ENCODE assay signal across 8 cellular contexts in the genomic region with DNA sequence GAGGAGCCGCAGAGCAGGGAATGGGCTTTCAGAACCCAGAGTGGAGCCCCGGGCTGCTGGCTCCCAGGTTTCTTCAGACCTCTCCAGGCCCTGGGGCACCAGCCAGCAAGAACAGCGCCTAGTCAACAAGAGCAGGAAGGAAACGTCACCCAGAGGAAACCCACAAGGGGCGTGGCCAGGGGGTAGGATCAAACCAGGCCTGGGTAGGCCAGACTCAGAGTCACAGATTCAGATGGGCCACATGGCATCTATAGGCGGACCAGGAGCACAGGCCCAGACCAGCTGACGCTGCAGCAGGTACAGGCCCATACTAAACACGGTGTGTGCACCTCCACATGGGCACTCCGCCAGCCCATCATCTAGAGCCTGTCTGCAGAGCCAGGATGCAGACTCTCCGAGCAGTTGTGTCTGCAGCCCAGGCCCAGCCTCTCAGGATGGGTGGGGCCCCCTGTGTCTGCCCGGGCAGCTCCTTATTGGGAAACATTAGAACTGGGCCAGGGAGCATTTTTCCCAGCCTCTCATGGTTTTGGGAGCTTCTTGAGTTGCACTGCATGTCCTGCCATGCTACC. TPM values are rescaled to one million over a fixed set of nuclear protein-coding genes. Genes with fewer than 3 reads are reported as not detected.
DNase-seq lines count a peak whose midpoint lies in the region; ATAC-seq, FAIRE-seq and TF ChIP-seq lines count a peak whose summit lies in the region.

TSS of gene NLRP1 (minus strand) at position 127 of the 569 bp plus-strand sequence. CDS start 552 bp downstream, outside the sequence.

- no peaks in the 10 kb centered on the region for H3K9me1 ChIP-seq in endothelial cell of umbilical vein (replicated peaks; ENCODE audit: control insufficient read depth, extremely low read depth, insufficient read depth, low read length)

- dilution Hi-C loops in endothelial cell of umbilical vein (cut with MboI; ENCODE audit: extremely low pct_ligation_motif_present, low sequenced_read_pairs): no loop called here

- H3K4me1 ChIP-seq in endothelial cell of umbilical vein (ENCODE audit: control insufficient read depth, extremely low read depth, insufficient read depth, low read length): peaks cover 26% of the 10 kb centered on the region
- H3K4me1 ChIP-seq in muscle layer of colon (ENCODE audit: insufficient read depth, low read length): peaks cover 26% of the 10 kb centered on the region

- peaks cover 0 to 8% of the 10 kb centered on the region in 2 experiments for H3K36me3 ChIP-seq in endothelial cell of umbilical vein (ENCODE audit: control insufficient read depth in 2 of 2, extremely low read depth in 1 of 2, insufficient read depth in 2 of 2, low read length in 2 of 2)
- H3K36me3 ChIP-seq in muscle layer of colon (ENCODE audit: insufficient read depth, low read length): no peaks in the 10 kb centered on the region

- peak within 1 kb of the TSS; percentile 63 for H2AFZ ChIP-seq in endothelial cell of umbilical vein (ENCODE audit: low read depth, low read length)

- H3K9ac ChIP-seq in endothelial cell of umbilical vein (replicated peaks; ENCODE audit: extremely low read depth, insufficient read depth, low read length) (peak within 1 kb of the TSS; percentile 91), muscle layer of colon (ENCODE audit: low read length) (no peak within 1 kb of the TSS)

- TF ChIP-seq CTCF in endothelial cell of umbilical vein (IDR thresholded peaks at IDR 0.05; ENCODE audit: extremely low read depth in 1 of 2, insufficient read depth in 1 of 2, low read depth in 1 of 2, low read length in 2 of 2): no peak

- H3K4me3 ChIP-seq in endothelial cell of umbilical vein (replicated peaks in 1 of 3; ENCODE audit: insufficient read depth in 1 of 3, low read depth in 1 of 3, low read length in 3 of 3): peak within 1 kb of the TSS; percentile 55 to 83 (median 57)
- H3K4me3 ChIP-seq in muscle layer of colon (ENCODE audit: low read depth in 1 of 2, low read length in 2 of 2): peak within 1 kb of the TSS; percentile 22 to 69

- H3K9me3 ChIP-seq in endothelial cell of umbilical vein (replicated peaks; ENCODE audit: control insufficient read depth, insufficient read depth, low read length) (no peaks in the 10 kb centered on the region), muscle layer of colon (ENCODE audit: low read length) (no peaks in the 10 kb centered on the region)

- CTCF ChIA-PET in endothelial cell of umbilical vein (lab: Charles Lee): interaction anchor here (0.6 to 2.5 kb wide), 9 partner anchors 9 to 852 kb away, joined by 3 to 10 read pairs (median 4); no protein-coding TSS in a partner anchor

- peak; percentile 88 for FAIRE-seq in endothelial cell of umbilical vein (lab: Jason Lieb, UNC)

- no TSS peak for BruUV-seq in endothelial cell of umbilical vein (replicated peaks; lab: Mats Ljungman, UMichigan)

- peak; percentile 95 for TF ChIP-seq POLR2A in endothelial cell of umbilical vein (IDR thresholded peaks at IDR 0.05; ENCODE audit: low read depth, low read length)

- intact Hi-C loops in endothelial cell of umbilical vein (cut with micrococcal nuclease): loop anchor here (1.0 to 10.0 kb wide), 4 partner anchors 58 to 1060 kb away; partner anchors contain the start of genes DERL2, KIAA0753, MIS12 and TXNDC17

- POLR2A ChIA-PET in endothelial cell of umbilical vein (lab: Charles Lee): interaction anchor here (0.7 to 1.5 kb wide), 2 partner anchors 12 to 99 kb away, joined by 3 read pairs; partner anchors contain the start of gene DERL2

- H3K27ac ChIP-seq in endothelial cell of umbilical vein (ENCODE audit: insufficient read depth, low read depth, low read length) (peak within 1 kb of the TSS; percentile 91), muscle layer of colon (ENCODE audit: low read depth, low read length) (peak within 1 kb of the TSS; percentile 61)

- H3K4me2 ChIP-seq in endothelial cell of umbilical vein (ENCODE audit: insufficient read depth, low read length): peak within 1 kb of the TSS; percentile 81

- peak; percentile 64 for DNase-seq in NK-92 (lab: John Stamatoyannopoulos, UW; ENCODE audit: unreplicated experiment)
- peak; percentile 76 to 87 (median 77) for DNase-seq in activated CD8-positive, alpha-beta memory T cell treated with anti-CD3 and anti-CD28 coated beads for 48 hours (ENCODE audit: low read depth in 2 of 3, low spot score in 2 of 3)
- DNase-seq in endothelial cell of umbilical vein (ENCODE audit: low read depth, low spot score): peak; percentile 95
- DNase-seq in stimulated activated CD8-positive, alpha-beta memory T cell treated with anti-CD3 and anti-CD28 coated beads, Interleukin-7, amount 100 ng/mL, for 4 hours (ENCODE audit: low read depth in 2 of 2): peak; percentile 89 to 92
- no peak for DNase-seq in cerebellar nuclear complex (lab: John Stamatoyannopoulos, UW)

- H3K27me3 ChIP-seq in endothelial cell of umbilical vein (ENCODE audit: control insufficient read depth in 2 of 2, insufficient read depth in 2 of 2, low read length in 2 of 2) (no peaks in the 10 kb centered on the region), muscle layer of colon (ENCODE audit: control insufficient read depth in 1 of 2, insufficient read depth in 2 of 2, low read length in 2 of 2) (no peaks in the 10 kb centered on the region)

- ATAC-seq in GM18517 (IDR thresholded peaks at IDR 0.05; ENCODE audit: unreplicated experiment) (peak; percentile 87), HG02852 (IDR thresholded peaks at IDR 0.05; ENCODE audit: unreplicated experiment) (peak; percentile 94)

- no peaks in the 10 kb centered on the region for H4K20me1 ChIP-seq in endothelial cell of umbilical vein (replicated peaks; ENCODE audit: control insufficient read depth, extremely low read depth, insufficient read depth, low read length)

- peaks cover 26% of the 10 kb centered on the region for H3K79me2 ChIP-seq in endothelial cell of umbilical vein (ENCODE audit: control insufficient read depth, insufficient read depth, low read length)

TF ChIP-seq in endothelial cell of umbilical vein, 7 proteins besides CTCF, POLR2A, EP300 and RAD21:
- TF ChIP-seq EZH2 (IDR thresholded peaks at IDR 0.05; ENCODE audit: borderline replicate concordance, low read depth, low read length, severe bottlenecking): no peak
- TF ChIP-seq FOS (IDR thresholded peaks at IDR 0.05; ENCODE audit: borderline replicate concordance, insufficient read depth, low read length): peak; percentile 34
- peak; percentile 97 for TF ChIP-seq POLR2AphosphoS5 (IDR thresholded peaks at IDR 0.05; ENCODE audit: insufficient read depth, low read depth, low read length)
- TF ChIP-seq, protein P1, sequence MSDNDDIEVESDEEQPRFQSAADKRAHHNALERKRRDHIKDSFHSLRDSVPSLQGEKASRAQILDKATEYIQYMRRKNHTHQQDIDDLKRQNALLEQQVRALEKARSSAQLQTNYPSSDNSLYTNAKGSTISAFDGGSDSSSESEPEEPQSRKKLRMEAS (IDR thresholded peaks at IDR 0.05; ENCODE audit: insufficient read depth, insufficient read length): peak; percentile 73
- TF ChIP-seq MYC (IDR thresholded peaks at IDR 0.05; ENCODE audit: low read depth, low read length): peak; percentile 94
- no peak for TF ChIP-seq GATA2 (IDR thresholded peaks at IDR 0.05; ENCODE audit: insufficient read depth, insufficient read length, low read depth, low read length)

RNA-seq across cellular contexts. Expression of gene NLRP1, which starts in this region (rescaled TPM):
- total RNA-seq in endothelial cell of umbilical vein: 50.0 and 53.9 TPM in 2 replicates
- polyA plus RNA-seq in endothelial cell of umbilical vein: 43.8 and 48.6 TPM in 2 replicates
- polyA plus RNA-seq in endothelial cell of umbilical vein (2011; cell fraction: cytosol; rRNA removed): 25.9 and 30.3 TPM in 2 replicates
- polyA plus RNA-seq in endothelial cell of umbilical vein (2011; cell fraction: nucleus; rRNA removed): 216 and 219 TPM in 2 replicates
- polyA plus RNA-seq in endothelial cell of umbilical vein (2012): 50.3 and 61.8 TPM in 2 replicates
- polyA minus RNA-seq in endothelial cell of umbilical vein: 73.6 and 74.8 TPM in 2 replicates
- not detected for polyA minus RNA-seq in endothelial cell of umbilical vein (2011; cell fraction: cytosol; rRNA and poly(A)+ RNA removed)
- polyA minus RNA-seq in endothelial cell of umbilical vein (2011; cell fraction: nucleus; rRNA and poly(A)+ RNA removed): 52.5 and 61.5 TPM in 2 replicates

Comparison
In these comparisons a context has a peak if more than half of its experiments do, and no peak if none do; other contexts are left out.
1. DNase-seq: peak in NK-92 (single experiment), activated CD8-positive, alpha-beta memory T cell treated with anti-CD3 and anti-CD28 coated beads for 48 hours (3 of 3), endothelial cell of umbilical vein (single experiment) and stimulated activated CD8-positive, alpha-beta memory T cell treated with anti-CD3 and anti-CD28 coated beads, Interleukin-7, amount 100 ng/mL, for 4 hours (2 of 2); none in cerebellar nuclear complex (0 of 2).